ENCODE assay signal across 1 cellular context in the genomic region with DNA sequence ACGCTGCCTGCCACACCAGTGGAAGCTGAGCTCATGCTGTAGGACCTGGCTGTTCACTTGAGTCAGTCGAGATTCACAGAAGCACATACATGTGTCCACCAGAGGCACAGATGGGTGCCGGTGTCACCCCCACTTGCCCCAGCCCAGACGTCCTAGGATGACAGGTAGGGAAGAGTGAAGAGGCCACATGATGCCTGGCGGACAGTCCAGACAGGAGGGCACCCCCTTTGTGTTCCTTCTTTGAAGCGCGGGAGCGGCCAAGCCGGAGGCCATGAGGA.
TF ChIP-seq lines count a peak whose summit lies in the region.

No MANE protein-coding gene starts in this region.

TF ChIP-seq in WTC11, 78 proteins besides CTCF, POLR2A, EP300 and RAD21 (continued from another document):
- TF ChIP-seq, protein P1, sequence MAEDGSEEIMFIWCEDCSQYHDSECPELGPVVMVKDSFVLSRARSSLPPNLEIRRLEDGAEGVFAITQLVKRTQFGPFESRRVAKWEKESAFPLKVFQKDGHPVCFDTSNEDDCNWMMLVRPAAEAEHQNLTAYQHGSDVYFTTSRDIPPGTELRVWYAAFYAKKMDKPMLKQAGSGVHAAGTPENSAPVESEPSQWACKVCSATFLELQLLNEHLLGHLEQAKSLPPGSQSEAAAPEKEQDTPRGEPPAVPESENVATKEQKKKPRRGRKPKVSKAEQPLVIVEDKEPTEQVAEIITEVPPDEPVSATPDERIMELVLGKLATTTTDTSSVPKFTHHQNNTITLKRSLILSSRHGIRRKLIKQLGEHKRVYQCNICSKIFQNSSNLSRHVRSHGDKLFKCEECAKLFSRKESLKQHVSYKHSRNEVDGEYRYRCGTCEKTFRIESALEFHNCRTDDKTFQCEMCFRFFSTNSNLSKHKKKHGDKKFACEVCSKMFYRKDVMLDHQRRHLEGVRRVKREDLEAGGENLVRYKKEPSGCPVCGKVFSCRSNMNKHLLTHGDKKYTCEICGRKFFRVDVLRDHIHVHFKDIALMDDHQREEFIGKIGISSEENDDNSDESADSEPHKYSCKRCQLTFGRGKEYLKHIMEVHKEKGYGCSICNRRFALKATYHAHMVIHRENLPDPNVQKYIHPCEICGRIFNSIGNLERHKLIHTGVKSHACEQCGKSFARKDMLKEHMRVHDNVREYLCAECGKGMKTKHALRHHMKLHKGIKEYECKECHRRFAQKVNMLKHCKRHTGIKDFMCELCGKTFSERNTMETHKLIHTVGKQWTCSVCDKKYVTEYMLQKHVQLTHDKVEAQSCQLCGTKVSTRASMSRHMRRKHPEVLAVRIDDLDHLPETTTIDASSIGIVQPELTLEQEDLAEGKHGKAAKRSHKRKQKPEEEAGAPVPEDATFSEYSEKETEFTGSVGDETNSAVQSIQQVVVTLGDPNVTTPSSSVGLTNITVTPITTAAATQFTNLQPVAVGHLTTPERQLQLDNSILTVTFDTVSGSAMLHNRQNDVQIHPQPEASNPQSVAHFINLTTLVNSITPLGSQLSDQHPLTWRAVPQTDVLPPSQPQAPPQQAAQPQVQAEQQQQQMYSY (CRISPR knock-in tag; IDR thresholded peaks at IDR 0.05), result no peak
- no peak for TF ChIP-seq RELA (CRISPR knock-in tag; IDR thresholded peaks at IDR 0.05; ENCODE audit: borderline replicate concordance)
- TF ChIP-seq, protein P2, sequence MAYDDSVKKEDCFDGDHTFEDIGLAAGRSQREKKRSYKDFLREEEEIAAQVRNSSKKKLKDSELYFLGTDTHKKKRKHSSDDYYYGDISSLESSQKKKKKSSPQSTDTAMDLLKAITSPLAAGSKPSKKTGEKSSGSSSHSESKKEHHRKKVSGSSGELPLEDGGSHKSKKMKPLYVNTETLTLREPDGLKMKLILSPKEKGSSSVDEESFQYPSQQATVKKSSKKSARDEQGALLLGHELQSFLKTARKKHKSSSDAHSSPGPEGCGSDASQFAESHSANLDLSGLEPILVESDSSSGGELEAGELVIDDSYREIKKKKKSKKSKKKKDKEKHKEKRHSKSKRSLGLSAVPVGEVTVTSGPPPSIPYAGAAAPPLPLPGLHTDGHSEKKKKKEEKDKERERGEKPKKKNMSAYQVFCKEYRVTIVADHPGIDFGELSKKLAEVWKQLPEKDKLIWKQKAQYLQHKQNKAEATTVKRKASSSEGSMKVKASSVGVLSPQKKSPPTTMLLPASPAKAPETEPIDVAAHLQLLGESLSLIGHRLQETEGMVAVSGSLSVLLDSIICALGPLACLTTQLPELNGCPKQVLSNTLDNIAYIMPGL (CRISPR knock-in tag; IDR thresholded peaks at IDR 0.05), result no peak
- TF ChIP-seq, protein P3, sequence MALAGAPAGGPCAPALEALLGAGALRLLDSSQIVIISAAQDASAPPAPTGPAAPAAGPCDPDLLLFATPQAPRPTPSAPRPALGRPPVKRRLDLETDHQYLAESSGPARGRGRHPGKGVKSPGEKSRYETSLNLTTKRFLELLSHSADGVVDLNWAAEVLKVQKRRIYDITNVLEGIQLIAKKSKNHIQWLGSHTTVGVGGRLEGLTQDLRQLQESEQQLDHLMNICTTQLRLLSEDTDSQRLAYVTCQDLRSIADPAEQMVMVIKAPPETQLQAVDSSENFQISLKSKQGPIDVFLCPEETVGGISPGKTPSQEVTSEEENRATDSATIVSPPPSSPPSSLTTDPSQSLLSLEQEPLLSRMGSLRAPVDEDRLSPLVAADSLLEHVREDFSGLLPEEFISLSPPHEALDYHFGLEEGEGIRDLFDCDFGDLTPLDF (CRISPR knock-in tag; IDR thresholded peaks at IDR 0.05), result no peak
- TF ChIP-seq, protein P4, sequence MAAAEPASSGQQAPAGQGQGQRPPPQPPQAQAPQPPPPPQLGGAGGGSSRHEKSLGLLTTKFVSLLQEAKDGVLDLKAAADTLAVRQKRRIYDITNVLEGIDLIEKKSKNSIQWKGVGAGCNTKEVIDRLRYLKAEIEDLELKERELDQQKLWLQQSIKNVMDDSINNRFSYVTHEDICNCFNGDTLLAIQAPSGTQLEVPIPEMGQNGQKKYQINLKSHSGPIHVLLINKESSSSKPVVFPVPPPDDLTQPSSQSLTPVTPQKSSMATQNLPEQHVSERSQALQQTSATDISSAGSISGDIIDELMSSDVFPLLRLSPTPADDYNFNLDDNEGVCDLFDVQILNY (CRISPR knock-in tag; IDR thresholded peaks at IDR 0.05), result no peak
- TF ChIP-seq, protein P5, sequence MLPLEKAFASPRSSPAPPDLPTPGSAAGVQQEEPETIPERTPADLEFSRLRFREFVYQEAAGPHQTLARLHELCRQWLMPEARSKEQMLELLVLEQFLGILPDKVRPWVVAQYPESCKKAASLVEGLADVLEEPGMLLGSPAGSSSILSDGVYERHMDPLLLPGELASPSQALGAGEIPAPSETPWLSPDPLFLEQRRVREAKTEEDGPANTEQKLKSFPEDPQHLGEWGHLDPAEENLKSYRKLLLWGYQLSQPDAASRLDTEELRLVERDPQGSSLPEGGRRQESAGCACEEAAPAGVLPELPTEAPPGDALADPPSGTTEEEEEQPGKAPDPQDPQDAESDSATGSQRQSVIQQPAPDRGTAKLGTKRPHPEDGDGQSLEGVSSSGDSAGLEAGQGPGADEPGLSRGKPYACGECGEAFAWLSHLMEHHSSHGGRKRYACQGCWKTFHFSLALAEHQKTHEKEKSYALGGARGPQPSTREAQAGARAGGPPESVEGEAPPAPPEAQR (CRISPR knock-in tag; IDR thresholded peaks at IDR 0.05), result no peak
- no peak for TF ChIP-seq EMX1 (CRISPR knock-in tag; IDR thresholded peaks at IDR 0.05)
- TF ChIP-seq, protein P6, sequence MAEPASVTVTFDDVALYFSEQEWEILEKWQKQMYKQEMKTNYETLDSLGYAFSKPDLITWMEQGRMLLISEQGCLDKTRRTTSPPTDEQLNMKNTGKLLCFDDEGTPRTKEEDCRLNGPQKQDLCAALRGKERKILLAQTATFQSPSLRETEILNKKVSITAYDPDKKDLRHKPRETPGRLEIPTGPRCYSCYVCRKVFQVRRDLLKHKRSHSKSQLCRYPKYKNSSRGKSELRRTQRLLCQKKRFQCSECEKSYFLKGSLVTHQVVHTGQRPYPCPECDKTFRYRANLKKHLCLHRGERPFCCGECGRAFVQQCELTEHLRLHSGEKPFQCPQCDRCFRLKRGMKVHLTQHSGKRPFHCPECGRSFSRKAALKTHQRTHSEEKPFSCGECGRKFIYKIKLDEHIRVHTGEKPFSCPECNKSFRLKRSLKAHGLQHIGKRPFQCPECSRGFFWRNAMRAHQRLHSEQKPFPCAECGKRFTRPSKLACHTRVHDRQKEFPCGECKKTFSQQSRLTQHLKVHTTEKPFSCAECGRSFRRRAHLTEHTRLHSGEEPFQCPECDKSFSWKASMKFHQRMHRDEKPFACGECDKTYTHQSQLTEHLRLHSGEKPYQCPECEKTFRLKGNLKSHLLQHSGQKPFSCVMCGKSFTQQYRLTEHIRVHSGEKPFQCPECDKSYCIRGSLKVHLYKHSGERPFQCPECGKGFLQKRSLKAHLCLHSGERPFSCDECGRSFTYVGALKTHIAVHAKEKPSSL (CRISPR knock-in tag; conservative IDR thresholded peaks at IDR 0.05), result no peak
- TF ChIP-seq TEAD1 (CRISPR knock-in tag; IDR thresholded peaks at IDR 0.05), result no peak
TF ChIP-seq in WTC11: peak in this region for 0.
